ENCODE assay signal across 9 cellular contexts in the genomic region with DNA sequence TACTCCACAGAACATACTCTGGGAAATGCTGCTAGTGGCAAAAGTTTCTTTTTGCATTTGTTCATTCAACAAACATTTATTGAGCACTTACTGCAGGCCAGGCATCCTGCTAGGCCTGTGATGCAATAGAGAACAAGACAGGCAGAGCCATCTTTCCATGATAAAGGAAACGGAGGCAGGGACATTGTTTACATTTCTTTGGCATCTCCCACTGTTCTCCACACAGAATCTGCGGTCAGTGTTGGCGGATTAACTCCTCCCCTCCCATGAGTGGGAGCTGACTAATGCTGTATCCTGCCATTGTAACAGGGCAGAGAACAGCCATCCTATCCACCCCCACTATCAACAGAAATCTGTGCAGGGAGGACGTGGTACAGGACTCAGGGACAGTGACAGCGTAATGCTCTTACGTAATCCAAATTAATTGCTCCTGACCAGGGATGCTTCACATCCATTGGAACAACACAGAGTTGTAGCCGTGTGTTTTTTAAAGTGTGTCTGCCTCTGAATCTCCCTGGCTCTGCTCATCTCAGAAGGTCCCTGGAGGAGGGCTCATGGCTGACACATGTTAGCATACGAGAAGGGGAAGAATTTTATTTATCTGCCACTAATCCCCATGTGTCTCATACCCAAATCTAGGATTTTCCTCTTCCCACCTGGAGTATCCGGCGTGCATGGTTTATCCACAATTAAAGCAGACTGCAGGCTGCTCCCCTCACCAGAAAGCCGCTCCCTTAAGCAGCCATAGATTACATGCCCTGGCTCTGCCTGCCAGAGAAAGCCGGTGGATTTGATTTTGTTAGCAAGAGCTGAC. TPM values are rescaled to one million over a fixed set of nuclear protein-coding genes. Genes with fewer than 3 reads are reported as not detected.
A peak's percentile ranks its signal among the peaks of the same experiment; 100 is the strongest.
DNase-seq lines count a peak whose midpoint lies in the region; ATAC-seq, FAIRE-seq and TF ChIP-seq lines count a peak whose summit lies in the region.
"Had no signal": no experiment of that assay in that cellular context is flagged by ENCODE, and none has a peak within 500 bp of the region (broad histone marks: within the 10 kb centered on the region; RNA-seq: fewer than 3 reads in every experiment).

No MANE protein-coding gene starts in this region.

- H3K4me3 Mint-ChIP-seq in neural progenitor cell (peak overlapping the region; percentile 46), Calu3 (ENCODE audit: low read depth, unreplicated experiment) (no peak overlapping the region)
- H3K4me3 Mint-ChIP-seq: activated CD4-positive, alpha-beta T cell treated with anti-CD3 and anti-CD28 coated beads for 36 hours had no signal

- H3K9ac ChIP-seq in neural progenitor cell = no peak overlapping the region

- H3K4me2 ChIP-seq in neural progenitor cell = peak overlapping the region; percentile 23

- TF ChIP-seq CTCF in neural progenitor cell (IDR thresholded peaks at IDR 0.05) (no peak), Calu3 (IDR thresholded peaks at IDR 0.05; ENCODE audit: unreplicated experiment) (no peak)

- no peaks in the 10 kb centered on the region for H3K9me3 ChIP-seq in neural progenitor cell (ENCODE audit: low read depth)

- peak; percentile 54 for FAIRE-seq in endometrium (lab: Jason Lieb, UNC)

- no peaks in the 10 kb centered on the region for H3K79me2 ChIP-seq in neural progenitor cell (ENCODE audit: low read depth)

- H3K27ac Mint-ChIP-seq in neural progenitor cell = peak overlapping the region; percentile 92
- H3K27ac Mint-ChIP-seq in Calu3 (ENCODE audit: unreplicated experiment) = no peak overlapping the region
- H3K27ac Mint-ChIP-seq: activated CD4-positive, alpha-beta T cell treated with anti-CD3 and anti-CD28 coated beads for 36 hours had no signal

- BruUV-seq in Calu3 (replicated peaks; lab: Mats Ljungman, UMichigan) = no TSS peak

- intact Hi-C loops in Calu3 (cut with micrococcal nuclease; ENCODE audit: unreplicated experiment) = no loop called here

- H3K27me3 Mint-ChIP-seq in neural progenitor cell (ENCODE audit: insufficient read depth, low read depth) = peaks cover 14% of the 10 kb centered on the region
- H3K27me3 Mint-ChIP-seq in Calu3 (ENCODE audit: unreplicated experiment) = no peaks in the 10 kb centered on the region
- H3K27me3 Mint-ChIP-seq: activated CD4-positive, alpha-beta T cell treated with anti-CD3 and anti-CD28 coated beads for 36 hours had no signal

- H3K36me3 Mint-ChIP-seq in neural progenitor cell (no peaks in the 10 kb centered on the region), Calu3 (ENCODE audit: insufficient read depth, unreplicated experiment) (no peaks in the 10 kb centered on the region)

- no peaks in the 10 kb centered on the region for H3K36me3 ChIP-seq in neural progenitor cell

- H3K27ac ChIP-seq in neural progenitor cell = no peak overlapping the region

- H3K4me3 ChIP-seq in neural progenitor cell = no peak overlapping the region

- DNase-seq in EL (peak; percentile 98), NCI-H748 treated with DMSO at 0.1 percent for 48 hours (lab: John Stamatoyannopoulos, UW) (peak; percentile 7), neural progenitor cell (ENCODE audit: low spot score) (peak; percentile 37), Calu3 (no peak)
- DNase-seq: activated CD4-positive, alpha-beta T cell treated with anti-CD3 and anti-CD28 coated beads for 36 hours had no signal

- peaks cover 13% of the 10 kb centered on the region for H3K4me1 ChIP-seq in neural progenitor cell

- no peaks in the 10 kb centered on the region for H3K9me3 Mint-ChIP-seq in neural progenitor cell
- H3K9me3 Mint-ChIP-seq in Calu3 (ENCODE audit: low read depth, unreplicated experiment) = no peaks in the 10 kb centered on the region

- ATAC-seq in GM21360 (IDR thresholded peaks at IDR 0.05; ENCODE audit: unreplicated experiment) (no peak), HG03097 (IDR thresholded peaks at IDR 0.05; ENCODE audit: low FRiP score, unreplicated experiment) (no peak), GM18868 (IDR thresholded peaks at IDR 0.05; ENCODE audit: unreplicated experiment) (no peak)
- ATAC-seq: activated CD4-positive, alpha-beta T cell treated with anti-CD3 and anti-CD28 coated beads for 36 hours had no signal

- H4K20me1 ChIP-seq in neural progenitor cell (ENCODE audit: low read depth) = peaks cover 14% of the 10 kb centered on the region

- CTCF ChIA-PET in Calu3 (lab: Charles Lee) = interaction anchor here (0.7 kb wide), 1 partner anchor 141 kb away, joined by 4 read pairs; no protein-coding TSS in a partner anchor

- H3F3A ChIP-seq in neural progenitor cell (ENCODE audit: low read depth) = peaks cover 22% of the 10 kb centered on the region

- no peaks in the 10 kb centered on the region for H3K27me3 ChIP-seq in neural progenitor cell

- H2AFZ ChIP-seq in neural progenitor cell (replicated peaks) = no peak overlapping the region

- H3K4me1 Mint-ChIP-seq in neural progenitor cell (peaks cover 59% of the 10 kb centered on the region), Calu3 (ENCODE audit: low read depth, unreplicated experiment) (peaks cover 22% of the 10 kb centered on the region)
- H3K4me1 Mint-ChIP-seq: activated CD4-positive, alpha-beta T cell treated with anti-CD3 and anti-CD28 coated beads for 36 hours had no signal

RNA-seq across cellular contexts. Expression of gene STEAP3, which starts 32.3 kb away (rescaled TPM):
- total RNA-seq in neural progenitor cell (ENCODE audit: low replicate concordance) (0.30 and 1.2 TPM in 2 replicates), Calu3 (2022) (28.3 and 30.5 TPM in 2 replicates)

Comparison
In these comparisons a context has a peak if more than half of its experiments do, and no peak if none do; other contexts are left out.
1. RNA of gene STEAP3, which starts 32.3 kb away (total RNA-seq): 28.3 to 30.5 TPM in Calu3; 0.30 to 1.2 TPM in neural progenitor cell; every median in the first group is over 10 times any median in the second.